1 cellular context compared by ENCODE assay signal in the genomic region with DNA sequence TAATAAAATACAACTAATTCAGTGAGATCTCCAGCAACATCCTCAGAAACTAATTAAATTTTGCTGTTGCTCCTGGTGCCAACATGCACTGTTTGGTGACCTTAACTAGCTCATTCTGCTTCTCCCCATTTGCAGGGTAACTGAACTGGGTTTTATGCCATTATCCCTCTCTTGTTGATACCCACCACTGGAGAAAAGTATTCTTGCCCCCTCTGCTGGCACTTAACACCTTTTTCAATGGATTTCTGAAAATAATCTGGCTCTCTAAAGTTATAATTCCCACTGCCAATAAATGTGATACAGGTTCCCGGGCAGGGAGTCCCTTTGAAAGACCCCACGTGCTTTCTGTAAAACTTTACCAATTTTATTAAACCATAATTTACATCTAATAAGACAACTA.
TF ChIP-seq lines count a peak whose summit lies in the region.

No MANE protein-coding gene starts in this region.

TF ChIP-seq in WTC11, 78 proteins besides CTCF, POLR2A, EP300 and RAD21 (continued from another document):
- TF ChIP-seq, protein P1, sequence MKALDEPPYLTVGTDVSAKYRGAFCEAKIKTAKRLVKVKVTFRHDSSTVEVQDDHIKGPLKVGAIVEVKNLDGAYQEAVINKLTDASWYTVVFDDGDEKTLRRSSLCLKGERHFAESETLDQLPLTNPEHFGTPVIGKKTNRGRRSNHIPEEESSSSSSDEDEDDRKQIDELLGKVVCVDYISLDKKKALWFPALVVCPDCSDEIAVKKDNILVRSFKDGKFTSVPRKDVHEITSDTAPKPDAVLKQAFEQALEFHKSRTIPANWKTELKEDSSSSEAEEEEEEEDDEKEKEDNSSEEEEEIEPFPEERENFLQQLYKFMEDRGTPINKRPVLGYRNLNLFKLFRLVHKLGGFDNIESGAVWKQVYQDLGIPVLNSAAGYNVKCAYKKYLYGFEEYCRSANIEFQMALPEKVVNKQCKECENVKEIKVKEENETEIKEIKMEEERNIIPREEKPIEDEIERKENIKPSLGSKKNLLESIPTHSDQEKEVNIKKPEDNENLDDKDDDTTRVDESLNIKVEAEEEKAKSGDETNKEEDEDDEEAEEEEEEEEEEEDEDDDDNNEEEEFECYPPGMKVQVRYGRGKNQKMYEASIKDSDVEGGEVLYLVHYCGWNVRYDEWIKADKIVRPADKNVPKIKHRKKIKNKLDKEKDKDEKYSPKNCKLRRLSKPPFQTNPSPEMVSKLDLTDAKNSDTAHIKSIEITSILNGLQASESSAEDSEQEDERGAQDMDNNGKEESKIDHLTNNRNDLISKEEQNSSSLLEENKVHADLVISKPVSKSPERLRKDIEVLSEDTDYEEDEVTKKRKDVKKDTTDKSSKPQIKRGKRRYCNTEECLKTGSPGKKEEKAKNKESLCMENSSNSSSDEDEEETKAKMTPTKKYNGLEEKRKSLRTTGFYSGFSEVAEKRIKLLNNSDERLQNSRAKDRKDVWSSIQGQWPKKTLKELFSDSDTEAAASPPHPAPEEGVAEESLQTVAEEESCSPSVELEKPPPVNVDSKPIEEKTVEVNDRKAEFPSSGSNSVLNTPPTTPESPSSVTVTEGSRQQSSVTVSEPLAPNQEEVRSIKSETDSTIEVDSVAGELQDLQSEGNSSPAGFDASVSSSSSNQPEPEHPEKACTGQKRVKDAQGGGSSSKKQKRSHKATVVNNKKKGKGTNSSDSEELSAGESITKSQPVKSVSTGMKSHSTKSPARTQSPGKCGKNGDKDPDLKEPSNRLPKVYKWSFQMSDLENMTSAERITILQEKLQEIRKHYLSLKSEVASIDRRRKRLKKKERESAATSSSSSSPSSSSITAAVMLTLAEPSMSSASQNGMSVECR (CRISPR knock-in tag; IDR thresholded peaks at IDR 0.05; ENCODE audit: borderline replicate concordance), result no peak
- TF ChIP-seq, protein P2, sequence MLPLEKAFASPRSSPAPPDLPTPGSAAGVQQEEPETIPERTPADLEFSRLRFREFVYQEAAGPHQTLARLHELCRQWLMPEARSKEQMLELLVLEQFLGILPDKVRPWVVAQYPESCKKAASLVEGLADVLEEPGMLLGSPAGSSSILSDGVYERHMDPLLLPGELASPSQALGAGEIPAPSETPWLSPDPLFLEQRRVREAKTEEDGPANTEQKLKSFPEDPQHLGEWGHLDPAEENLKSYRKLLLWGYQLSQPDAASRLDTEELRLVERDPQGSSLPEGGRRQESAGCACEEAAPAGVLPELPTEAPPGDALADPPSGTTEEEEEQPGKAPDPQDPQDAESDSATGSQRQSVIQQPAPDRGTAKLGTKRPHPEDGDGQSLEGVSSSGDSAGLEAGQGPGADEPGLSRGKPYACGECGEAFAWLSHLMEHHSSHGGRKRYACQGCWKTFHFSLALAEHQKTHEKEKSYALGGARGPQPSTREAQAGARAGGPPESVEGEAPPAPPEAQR (CRISPR knock-in tag; IDR thresholded peaks at IDR 0.05), result no peak
- TF ChIP-seq TEAD4 (CRISPR knock-in tag; IDR thresholded peaks at IDR 0.05), result no peak
